10 cellular contexts compared by ENCODE assay signal in the genomic region with DNA sequence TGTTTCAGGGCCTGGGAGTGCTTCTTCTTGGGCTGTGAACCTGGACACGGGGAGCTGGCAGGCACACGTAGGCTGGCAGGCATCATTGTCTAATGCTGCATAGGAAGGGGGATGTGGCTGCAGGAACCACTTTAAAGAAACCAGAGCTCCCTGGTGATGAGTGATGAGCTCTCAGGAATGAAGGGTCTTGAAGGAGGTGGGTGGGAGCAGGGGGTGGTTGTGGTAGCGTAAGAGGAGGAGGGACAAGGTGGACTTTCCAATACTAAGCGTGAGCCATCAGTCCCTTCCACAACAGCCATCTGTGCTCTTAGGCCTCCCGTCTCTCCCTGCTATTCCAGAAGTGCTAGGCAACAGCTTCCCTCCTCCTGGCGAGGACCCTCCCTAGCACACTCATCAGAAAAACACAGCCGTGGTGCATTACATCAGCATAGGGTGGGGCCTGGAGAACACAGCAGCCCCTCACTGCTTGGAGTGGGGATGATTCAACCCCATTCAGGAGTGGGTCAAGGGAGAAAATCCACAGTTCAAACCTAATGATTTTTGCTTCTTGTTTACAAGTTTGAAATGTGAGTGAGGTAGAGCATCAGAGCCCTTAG.
DNase-seq lines count a peak whose midpoint lies in the region; ATAC-seq and TF ChIP-seq lines count a peak whose summit lies in the region.
"Had no signal": no experiment of that assay in that cellular context is flagged by ENCODE, and none has a peak within 500 bp of the region (broad histone marks: within the 10 kb centered on the region; RNA-seq: fewer than 3 reads in every experiment).

No MANE protein-coding gene starts in this region.

- peaks cover 23% of the 10 kb centered on the region for H3K4me1 Mint-ChIP-seq in mesothelial cell of epicardium
- H3K4me1 Mint-ChIP-seq: central memory CD8-positive, alpha-beta T cell had no signal

- H3K36me3 Mint-ChIP-seq in mesothelial cell of epicardium: no peaks in the 10 kb centered on the region
- H3K36me3 Mint-ChIP-seq: activated CD8-positive, alpha-beta memory T cell treated with anti-CD3 and anti-CD28 coated beads, Interleukin-2, amount 10 ng/mL, durations not matched to agents 7 days and 5 days had no signal

- no peak for TF ChIP-seq POLR2A in esophagus muscularis mucosa (IDR thresholded peaks at IDR 0.05; ENCODE audit: low read depth)

- peak overlapping the region; percentile 81 for H3K27ac Mint-ChIP-seq in mesothelial cell of epicardium
- H3K27ac Mint-ChIP-seq: activated CD8-positive, alpha-beta memory T cell treated with anti-CD3 and anti-CD28 coated beads, Interleukin-2, amount 10 ng/mL, durations not matched to agents 7 days and 5 days had no signal

- intact Hi-C loops in esophagus muscularis mucosa (cut with DNase I): no loop called here
- intact Hi-C loops in upper lobe of right lung (cut with DNase I): no loop called here

- DNase-seq in NCI-H1694 (lab: John Stamatoyannopoulos, UW) (peak; percentile 52), esophagus muscularis mucosa (ENCODE audit: extremely low spot score) (no peak), mesothelial cell of epicardium (ENCODE audit: low spot score in 2 of 2, unreplicated experiment in 2 of 2) (no peak), upper lobe of right lung (no peak), NCI-H2081 (lab: John Stamatoyannopoulos, UW) (no peak), BE2C (no peak)
- DNase-seq: activated CD8-positive, alpha-beta memory T cell treated with anti-CD3 and anti-CD28 coated beads, Interleukin-2, amount 10 ng/mL, durations not matched to agents 7 days and 5 days had no signal

- no peak for TF ChIP-seq EP300 in esophagus muscularis mucosa (IDR thresholded peaks at IDR 0.05)

- H3K27me3 ChIP-seq in esophagus muscularis mucosa (no peaks in the 10 kb centered on the region), upper lobe of right lung (no peaks in the 10 kb centered on the region), BE2C (no peaks in the 10 kb centered on the region)

- H3K4me1 ChIP-seq in esophagus muscularis mucosa (peaks cover 0 to 12% (median 0%) of the 10 kb centered on the region in 4 donors), upper lobe of right lung (no peaks in the 10 kb centered on the region), BE2C (no peaks in the 10 kb centered on the region)

- H3K27ac ChIP-seq in esophagus muscularis mucosa (replicated peaks in 1 of 4) (peak overlapping the region; percentile 40 to 66 (median 60)), upper lobe of right lung (peak overlapping the region; percentile 47)

- ATAC-seq in upper lobe of right lung (peak; percentile 45), HG03045 (IDR thresholded peaks at IDR 0.05; ENCODE audit: unreplicated experiment) (no peak), GM19351 (IDR thresholded peaks at IDR 0.05; ENCODE audit: unreplicated experiment) (no peak)
- ATAC-seq: activated CD8-positive, alpha-beta memory T cell treated with anti-CD3 and anti-CD28 coated beads, Interleukin-2, amount 10 ng/mL, durations not matched to agents 7 days and 5 days had no signal

- no peak for TF ChIP-seq CTCF in esophagus muscularis mucosa (IDR thresholded peaks at IDR 0.05)
- TF ChIP-seq CTCF in mesothelial cell of epicardium (IDR thresholded peaks at IDR 0.05; ENCODE audit: unreplicated experiment): no peak
- no peak for TF ChIP-seq CTCF in upper lobe of right lung (IDR thresholded peaks at IDR 0.05)
- TF ChIP-seq CTCF in BE2C (IDR thresholded peaks at IDR 0.05; ENCODE audit: low read depth, low read length): no peak

- H3K9me3 ChIP-seq in esophagus muscularis mucosa (no peaks in the 10 kb centered on the region), upper lobe of right lung (no peaks in the 10 kb centered on the region), BE2C (no peaks in the 10 kb centered on the region)

- H3K27me3 Mint-ChIP-seq in mesothelial cell of epicardium (ENCODE audit: low read depth): no peaks in the 10 kb centered on the region
- H3K27me3 Mint-ChIP-seq: central memory CD8-positive, alpha-beta T cell had no signal

- H3K9me3 Mint-ChIP-seq in mesothelial cell of epicardium: peaks cover 12% of the 10 kb centered on the region

- 63% methylated on average over 7 of the region's 7 CpGs for WGBS in esophagus muscularis mucosa

- no peak overlapping the region for H3K4me3 Mint-ChIP-seq in mesothelial cell of epicardium
- H3K4me3 Mint-ChIP-seq: activated CD8-positive, alpha-beta memory T cell treated with anti-CD3 and anti-CD28 coated beads, Interleukin-2, amount 10 ng/mL, durations not matched to agents 7 days and 5 days; central memory CD8-positive, alpha-beta T cell had no signal

- H3K36me3 ChIP-seq in esophagus muscularis mucosa: no peaks in the 10 kb centered on the region
- H3K36me3 ChIP-seq in upper lobe of right lung: no peaks in the 10 kb centered on the region
- no peaks in the 10 kb centered on the region for H3K36me3 ChIP-seq in BE2C

- H3K4me3 ChIP-seq in esophagus muscularis mucosa (no peak overlapping the region), upper lobe of right lung (no peak overlapping the region), BE2C (ENCODE audit: low read depth, low read length) (no peak overlapping the region)
